12 cellular contexts compared by ENCODE assay signal in the genomic region with DNA sequence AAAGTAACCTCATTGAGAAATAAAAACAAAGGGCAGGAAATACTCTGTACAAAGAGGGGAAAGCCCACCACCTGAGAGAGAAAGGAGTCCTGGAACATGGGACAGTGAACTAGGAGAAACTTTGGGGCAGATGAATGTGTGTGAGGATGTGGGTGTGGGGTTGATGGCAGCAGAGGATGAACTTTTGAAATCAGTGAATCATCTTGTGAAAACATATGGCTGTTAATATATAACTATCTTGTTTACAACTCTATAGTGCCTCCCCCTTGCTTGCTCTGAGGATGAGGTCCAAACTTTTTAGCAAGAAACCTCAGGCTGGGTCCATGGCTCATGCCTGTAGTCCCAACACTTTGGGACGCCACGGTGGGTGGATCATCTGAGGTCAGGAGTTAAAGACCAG.
"Had no signal": no experiment of that assay in that cellular context is flagged by ENCODE, and none has a peak within 500 bp of the region (broad histone marks: within the 10 kb centered on the region; RNA-seq: fewer than 3 reads in every experiment).

No MANE protein-coding gene starts in this region.

- FAIRE-seq: astrocyte, urothelium cell line had no signal

- DNase-seq: activated CD4-positive, alpha-beta T cell treated with anti-CD3 and anti-CD28 coated beads for 1 hour; activated CD8-positive, alpha-beta memory T cell treated with anti-CD3 and anti-CD28 coated beads, Interleukin-2, amount 50 U/mL, for 4 hours; activated CD8-positive, alpha-beta T cell treated with anti-CD3 and anti-CD28 coated beads for 36 hours; esophagus squamous epithelium; foreskin keratinocyte; head of caudate nucleus; mammary epithelial cell; naive thymus-derived CD4-positive, alpha-beta T cell; retina; stomach had no signal

- ATAC-seq: activated CD8-positive, alpha-beta T cell treated with anti-CD3 and anti-CD28 coated beads for 36 hours; foreskin keratinocyte; naive thymus-derived CD4-positive, alpha-beta T cell had no signal
